Comparison of ENCODE assay signal across 12 cellular contexts in genomic region chr5:139654464-139654863, GRCh38. TPM values are rescaled to one million over a fixed set of nuclear protein-coding genes. Genes with fewer than 3 reads are reported as not detected.
A peak's percentile ranks its signal among the peaks of the same experiment; 100 is the strongest.
DNase-seq lines count a peak whose midpoint lies in the region; ATAC-seq and TF ChIP-seq lines count a peak whose summit lies in the region.
"Had no signal": no experiment of that assay in that cellular context is flagged by ENCODE, and none has a peak within 500 bp of the region (broad histone marks: within the 10 kb centered on the region; RNA-seq: fewer than 3 reads in every experiment).

No MANE protein-coding gene starts in this region.

- H3K36me3 Mint-ChIP-seq in HFFc6 (ENCODE audit: low read depth) (no peaks in the 10 kb centered on the region), brain (no peaks in the 10 kb centered on the region), mesothelial cell of epicardium (no peaks in the 10 kb centered on the region)

- no peaks in the 10 kb centered on the region for H3K9me3 ChIP-seq in stomach smooth muscle (ENCODE audit: control insufficient read depth in 2 of 2, low read length in 2 of 2)

- peaks cover 81% of the 10 kb centered on the region for H3K4me1 Mint-ChIP-seq in HFFc6 (ENCODE audit: low read depth)
- peaks cover 87% of the 10 kb centered on the region for H3K4me1 Mint-ChIP-seq in brain
- H3K4me1 Mint-ChIP-seq in mesothelial cell of epicardium: peaks cover 88% of the 10 kb centered on the region

- H3K4me1 ChIP-seq in stomach smooth muscle (ENCODE audit: control insufficient read depth, insufficient read depth, low read length): peaks cover 92% of the 10 kb centered on the region

- H3K9me3 Mint-ChIP-seq in HFFc6: no peaks in the 10 kb centered on the region
- H3K9me3 Mint-ChIP-seq in brain: peaks cover 0 to 4% (median 0%) of the 10 kb centered on the region in 5 experiments
- no peaks in the 10 kb centered on the region for H3K9me3 Mint-ChIP-seq in mesothelial cell of epicardium

- H3K27ac ChIP-seq in stomach smooth muscle (ENCODE audit: low read length): peak overlapping the region; percentile 90
- H3K27ac ChIP-seq: HL-60 had no signal

- no peaks in the 10 kb centered on the region for H3K27me3 ChIP-seq in stomach smooth muscle (ENCODE audit: control insufficient read depth in 1 of 2, insufficient read depth in 2 of 2, low read length in 2 of 2)
- no peaks in the 10 kb centered on the region for H3K27me3 ChIP-seq in H7 (ENCODE audit: control insufficient read depth, insufficient read depth, low read length)

- no peaks in the 10 kb centered on the region for H3K36me3 ChIP-seq in stomach smooth muscle (ENCODE audit: control insufficient read depth in 2 of 2, insufficient read depth in 2 of 2, low read length in 2 of 2)
- no peaks in the 10 kb centered on the region for H3K36me3 ChIP-seq in H7 (replicated peaks; ENCODE audit: control insufficient read depth, insufficient read depth, low read length)

- peak overlapping the region in 1 of 2 donors; percentile 29 for H3K4me3 ChIP-seq in stomach smooth muscle (ENCODE audit: low read length in 2 of 2)
- no peak overlapping the region for H3K4me3 ChIP-seq in H7 (ENCODE audit: insufficient read depth, low read depth, low read length)

- peak overlapping the region; percentile 97 for H3K27ac Mint-ChIP-seq in HFFc6
- H3K27ac Mint-ChIP-seq in brain: peak overlapping the region; percentile 92 to 99 (median 97)
- peak overlapping the region; percentile 92 for H3K27ac Mint-ChIP-seq in mesothelial cell of epicardium

- H3K9ac ChIP-seq in stomach smooth muscle (ENCODE audit: low read length in 2 of 2): peak overlapping the region; percentile 47 to 59

- ATAC-seq in GM21825 (IDR thresholded peaks at IDR 0.05; ENCODE audit: unreplicated experiment): no peak

- H3K27me3 Mint-ChIP-seq in HFFc6 (ENCODE audit: insufficient read depth): no peaks in the 10 kb centered on the region; the same call in 1 of the 2 replicates
- peaks cover 16% of the 10 kb centered on the region for H3K27me3 Mint-ChIP-seq in brain
- H3K27me3 Mint-ChIP-seq in mesothelial cell of epicardium (ENCODE audit: low read depth): peaks cover 3% of the 10 kb centered on the region

- TF ChIP-seq CTCF in HFFc6 (IDR thresholded peaks at IDR 0.05) (no peak), brain (conservative IDR thresholded peaks at IDR 0.05) (no peak), mesothelial cell of epicardium (IDR thresholded peaks at IDR 0.05; ENCODE audit: unreplicated experiment) (no peak)

- H3K4me3 Mint-ChIP-seq in HFFc6: peak overlapping the region; percentile 53; the same call in 1 of the 2 replicates
- peak overlapping the region; percentile 81 to 99 (median 98) for H3K4me3 Mint-ChIP-seq in brain
- no peak overlapping the region for H3K4me3 Mint-ChIP-seq in mesothelial cell of epicardium

- DNase-seq in HFFc6 (no peak), mesothelial cell of epicardium (ENCODE audit: low spot score in 2 of 2, unreplicated experiment in 2 of 2) (no peak), SHP77 treated with DMSO at 0.1 percent for 48 hours (lab: John Stamatoyannopoulos, UW) (no peak), H7 (no peak), iPS-NIHi11 (ENCODE audit: low spot score) (no peak)
- DNase-seq: DMS153, NCI-H2029, occipital lobe had no signal

RNA-seq across cellular contexts. Expression of gene CXXC5, which starts 6.3 kb away (rescaled TPM):
- total RNA-seq in HFFc6 (2021; fragmentation: NEBNext Ultra II Directional; extraction: Animal tissue kit (Norgen Biotek cat#: 25700)): 10 to 100 TPM; 46.4 to 58.5 (median 49.2) TPM
- 79.7 TPM for polyA plus RNA-seq in brain (ENCODE audit: insufficient read depth, low read depth, low replicate concordance)
- total RNA-seq in mesothelial cell of epicardium: 35.7 to 38.3 TPM (median 37.4 TPM) in 3 replicates
- 150 and 154 TPM in 2 replicates for total RNA-seq in H7 (2014; rRNA removed; shearing (Covaris generic))
